ENCODE assay signal across 33 cellular contexts in genomic region chr10:126187399-126187798, GRCh38.
"Had no signal": no experiment of that assay in that cellular context is flagged by ENCODE, and none has a peak within 500 bp of the region (broad histone marks: within the 10 kb centered on the region; RNA-seq: fewer than 3 reads in every experiment).

No MANE protein-coding gene starts in this region.

- ATAC-seq: activated naive CD8-positive, alpha-beta T cell treated with anti-CD3 and anti-CD28 coated beads, Interleukin-2, amount 50 U/mL, for 24 hours; activated T-cell treated with anti-CD3 and anti-CD28 coated beads, Interleukin-2, amount 50 U/mL, for 4 hours; activated T-helper 17 cell treated with anti-CD3 and anti-CD28 coated beads, Interleukin-2, amount 50 U/mL, for 72 hours; mucosa of descending colon; pancreas; sciatic nerve; stimulated activated effector memory CD8-positive, alpha-beta T cell treated with anti-CD3 and anti-CD28 coated beads, Interleukin-12 subunit alpha, Interleukin-12 subunit beta, amount 100 ng/mL, for 72 hours; T-helper 17 cell had no signal

- H3K27ac Mint-ChIP-seq: activated CD4-positive, alpha-beta memory T cell treated with anti-CD3 and anti-CD28 coated beads, Interleukin-2, amount 10 ng/mL, durations not matched to agents 7 days and 5 days; activated CD4-positive, alpha-beta T cell treated with anti-CD3 and anti-CD28 coated beads, Interleukin-2, amount 10 ng/mL, durations not matched to agents 7 days and 5 days; activated naive CD4-positive, alpha-beta T cell treated with anti-CD3 and anti-CD28 coated beads, Interleukin-2, amount 50 U/mL, for 24 hours; activated naive CD8-positive, alpha-beta T cell treated with anti-CD3 and anti-CD28 coated beads, Interleukin-2, amount 50 U/mL, for 24 hours; activated T-helper 17 cell treated with anti-CD3 and anti-CD28 coated beads, Interleukin-2, amount 50 U/mL, for 72 hours; dendritic cell treated with granulocyte-macrophage colony-stimulating factor and Interleukin-4, amounts not matched to agents 40 ng/mL and 50 ng/mL, for 4 days; nephron progenitor cell; stimulated activated effector memory CD8-positive, alpha-beta T cell treated with anti-CD3 and anti-CD28 coated beads, Interleukin-12 subunit alpha, Interleukin-12 subunit beta, amount 100 ng/mL, for 72 hours; stimulated activated naive CD8-positive, alpha-beta T cell treated with anti-CD3 and anti-CD28 coated beads, Interleukin-15, Interleukin-2, amounts not matched to agents 100 ng/mL and 50 ng/mL, for 24 hours; T-helper 17 cell had no signal

- H3K27ac ChIP-seq: esophagus muscularis mucosa, heart right ventricle, left ventricle myocardium inferior, pancreas, prostate gland, thoracic aorta had no signal

- H3K36me3 Mint-ChIP-seq: activated naive CD4-positive, alpha-beta T cell treated with anti-CD3 and anti-CD28 coated beads, Interleukin-2, amount 50 U/mL, for 24 hours; stimulated activated effector memory CD8-positive, alpha-beta T cell treated with anti-CD3 and anti-CD28 coated beads, Interleukin-12 subunit alpha, Interleukin-12 subunit beta, amount 100 ng/mL, for 72 hours had no signal

- H3K4me1 Mint-ChIP-seq: activated CD4-positive, alpha-beta memory T cell treated with anti-CD3 and anti-CD28 coated beads, Interleukin-2, amount 10 ng/mL, durations not matched to agents 7 days and 5 days; activated CD4-positive, alpha-beta T cell treated with anti-CD3 and anti-CD28 coated beads, Interleukin-2, amount 10 ng/mL, durations not matched to agents 7 days and 5 days; activated naive CD4-positive, alpha-beta T cell treated with anti-CD3 and anti-CD28 coated beads, Interleukin-2, amount 50 U/mL, for 24 hours; activated naive CD8-positive, alpha-beta T cell treated with anti-CD3 and anti-CD28 coated beads, Interleukin-2, amount 50 U/mL, for 24 hours; activated T-helper 17 cell treated with anti-CD3 and anti-CD28 coated beads, Interleukin-2, amount 50 U/mL, for 72 hours; stimulated activated effector memory CD8-positive, alpha-beta T cell treated with anti-CD3 and anti-CD28 coated beads, Interleukin-12 subunit alpha, Interleukin-12 subunit beta, amount 100 ng/mL, for 72 hours; T-helper 17 cell had no signal

- H3K27me3 Mint-ChIP-seq: activated CD4-positive, alpha-beta memory T cell treated with anti-CD3 and anti-CD28 coated beads, Interleukin-2, amount 10 ng/mL, durations not matched to agents 7 days and 5 days; activated CD4-positive, alpha-beta T cell treated with anti-CD3 and anti-CD28 coated beads, Interleukin-2, amount 10 ng/mL, durations not matched to agents 7 days and 5 days; stimulated activated naive CD8-positive, alpha-beta T cell treated with anti-CD3 and anti-CD28 coated beads, Interleukin-15, Interleukin-2, amounts not matched to agents 100 ng/mL and 50 ng/mL, for 24 hours; T-helper 17 cell had no signal

- H3K36me3 ChIP-seq: esophagus muscularis mucosa, heart right ventricle, left ventricle myocardium inferior, pancreas, prostate gland, thoracic aorta had no signal

- DNase-seq: activated CD4-positive, alpha-beta memory T cell treated with anti-CD3 and anti-CD28 coated beads, Interleukin-2, amount 10 ng/mL, durations not matched to agents 7 days and 5 days; activated CD4-positive, alpha-beta T cell treated with anti-CD3 and anti-CD28 coated beads for 1 hour; activated CD4-positive, alpha-beta T cell treated with anti-CD3 and anti-CD28 coated beads, Interleukin-2, amount 10 ng/mL, durations not matched to agents 7 days and 5 days; activated CD8-positive, alpha-beta memory T cell treated with anti-CD3 and anti-CD28 coated beads, Interleukin-2, amount 50 U/mL, for 48 hours; activated gamma-delta T cell treated with Interleukin-2 at 50 U/mL for 16 hours; activated naive CD8-positive, alpha-beta T cell treated with anti-CD3 and anti-CD28 coated beads, Interleukin-2, amount 50 U/mL, for 24 hours; activated T-cell treated with anti-CD3 and anti-CD28 coated beads, Interleukin-2, amount 50 U/mL, for 4 hours; amygdala; caudate nucleus; foreskin melanocyte; heart right ventricle; islet precursor cell; left ventricle myocardium inferior; mucosa of descending colon; nephron progenitor cell; pancreas; retina; stimulated activated CD4-positive, alpha-beta T cell treated with anti-CD3 and anti-CD28 coated beads, Interleukin-12 subunit alpha, Interleukin-12 subunit beta, amount 100 ng/mL, for 4 hours; stimulated activated CD4-positive, alpha-beta T cell treated with anti-CD3 and anti-CD28 coated beads, Interleukin-4, amount 100 ng/mL, for 24 hours; T-helper 17 cell; T1000; trophoblast cell had no signal

- H3K9me3 Mint-ChIP-seq: activated CD4-positive, alpha-beta T cell treated with anti-CD3 and anti-CD28 coated beads, Interleukin-2, amount 10 ng/mL, durations not matched to agents 7 days and 5 days; activated naive CD4-positive, alpha-beta T cell treated with anti-CD3 and anti-CD28 coated beads, Interleukin-2, amount 50 U/mL, for 24 hours; activated naive CD8-positive, alpha-beta T cell treated with anti-CD3 and anti-CD28 coated beads, Interleukin-2, amount 50 U/mL, for 24 hours; activated T-cell treated with anti-CD3 and anti-CD28 coated beads, Interleukin-2, amount 50 U/mL, for 4 hours; dendritic cell treated with granulocyte-macrophage colony-stimulating factor and Interleukin-4, amounts not matched to agents 40 ng/mL and 50 ng/mL, for 4 days; nephron progenitor cell; stimulated activated effector memory CD8-positive, alpha-beta T cell treated with anti-CD3 and anti-CD28 coated beads, Interleukin-12 subunit alpha, Interleukin-12 subunit beta, amount 100 ng/mL, for 72 hours; stimulated activated naive CD8-positive, alpha-beta T cell treated with anti-CD3 and anti-CD28 coated beads, Interleukin-15, Interleukin-2, amounts not matched to agents 100 ng/mL and 50 ng/mL, for 24 hours had no signal

- H3K9me3 ChIP-seq: esophagus muscularis mucosa, heart right ventricle, left ventricle myocardium inferior, mucosa of descending colon, pancreas, prostate gland, thoracic aorta had no signal

- H3K4me3 Mint-ChIP-seq: activated CD4-positive, alpha-beta memory T cell treated with anti-CD3 and anti-CD28 coated beads, Interleukin-2, amount 10 ng/mL, durations not matched to agents 7 days and 5 days; activated CD4-positive, alpha-beta T cell treated with anti-CD3 and anti-CD28 coated beads, Interleukin-2, amount 10 ng/mL, durations not matched to agents 7 days and 5 days; activated naive CD4-positive, alpha-beta T cell treated with anti-CD3 and anti-CD28 coated beads, Interleukin-2, amount 50 U/mL, for 24 hours; activated naive CD8-positive, alpha-beta T cell treated with anti-CD3 and anti-CD28 coated beads, Interleukin-2, amount 50 U/mL, for 24 hours; activated T-cell treated with anti-CD3 and anti-CD28 coated beads, Interleukin-2, amount 50 U/mL, for 4 hours; activated T-helper 17 cell treated with anti-CD3 and anti-CD28 coated beads, Interleukin-2, amount 50 U/mL, for 72 hours; dendritic cell treated with granulocyte-macrophage colony-stimulating factor and Interleukin-4, amounts not matched to agents 40 ng/mL and 50 ng/mL, for 4 days; nephron progenitor cell; stimulated activated effector memory CD8-positive, alpha-beta T cell treated with anti-CD3 and anti-CD28 coated beads, Interleukin-12 subunit alpha, Interleukin-12 subunit beta, amount 100 ng/mL, for 72 hours; stimulated activated naive CD8-positive, alpha-beta T cell treated with anti-CD3 and anti-CD28 coated beads, Interleukin-15, Interleukin-2, amounts not matched to agents 100 ng/mL and 50 ng/mL, for 24 hours; T-helper 17 cell had no signal

- H3K27me3 ChIP-seq: pancreas had no signal

- H3K4me3 ChIP-seq: esophagus muscularis mucosa, heart right ventricle, left ventricle myocardium inferior, lung, mucosa of descending colon, pancreas, prostate gland, skin epidermis, thoracic aorta had no signal

- H3K4me1 ChIP-seq: esophagus muscularis mucosa, heart right ventricle, left ventricle myocardium inferior, pancreas, prostate gland had no signal
